Comparison of ENCODE assay signal across 10 cellular contexts in the genomic region with DNA sequence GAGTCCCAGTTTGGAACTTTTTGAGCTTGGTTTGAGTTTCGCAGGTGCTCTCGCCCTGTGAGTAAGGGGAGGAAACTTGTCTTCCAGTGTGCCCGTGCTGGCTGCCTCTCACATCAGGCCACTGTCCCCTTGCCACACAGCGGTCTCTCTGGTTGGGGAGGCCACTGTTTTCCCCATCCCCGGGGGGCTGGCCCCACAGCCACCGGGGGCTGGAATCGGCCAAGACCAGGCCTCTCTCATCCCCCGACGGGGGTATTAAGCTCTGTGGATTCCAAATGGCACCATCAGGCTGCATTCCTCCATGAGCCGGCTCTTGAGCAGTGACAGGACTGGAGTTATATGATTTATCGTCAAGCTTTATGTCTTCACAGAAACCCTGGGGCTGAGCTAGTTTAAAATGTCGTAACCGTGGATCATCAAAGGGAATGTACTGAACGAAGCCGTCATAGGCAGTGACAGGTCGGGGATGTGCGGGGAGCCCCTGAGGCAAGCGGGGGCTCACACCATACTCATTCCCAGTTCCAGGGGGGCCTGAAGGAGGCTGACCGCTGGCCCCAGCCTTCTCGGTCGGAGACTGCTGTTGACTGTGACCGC. TPM values are rescaled to one million over a fixed set of nuclear protein-coding genes. Genes with fewer than 3 reads are reported as not detected.
DNase-seq lines count a peak whose midpoint lies in the region; ATAC-seq, FAIRE-seq and TF ChIP-seq lines count a peak whose summit lies in the region.
"Had no signal": no experiment of that assay in that cellular context is flagged by ENCODE, and none has a peak within 500 bp of the region (broad histone marks: within the 10 kb centered on the region; RNA-seq: fewer than 3 reads in every experiment).

No MANE protein-coding gene starts in this region.

- no peak for TF ChIP-seq CTCF in CD4-positive, alpha-beta T cell (IDR thresholded peaks at IDR 0.05)
- TF ChIP-seq CTCF in esophagus muscularis mucosa (IDR thresholded peaks at IDR 0.05): no peak
- no peak for TF ChIP-seq CTCF in psoas muscle (IDR thresholded peaks at IDR 0.05)

- intact Hi-C loops in CD4-positive, alpha-beta T cell (cut with DNase I, micrococcal nuclease): loop anchor here (5.0 to 10.0 kb wide), 2 partner anchors 316 to 499 kb away; a partner anchor contains a TSS
- intact Hi-C loops in esophagus muscularis mucosa (cut with DNase I): no loop called here
- intact Hi-C loops in psoas muscle (cut with DNase I): no loop called here

- CTCF ChIA-PET in CD4-positive, alpha-beta T cell (lab: Charles Lee): interaction anchor here (0.5 kb wide), 1 partner anchor 288 kb away, joined by 3 read pairs; no protein-coding TSS in a partner anchor

- no peak for FAIRE-seq in RCC 7860 (lab: Jason Lieb, UNC)

- H3K36me3 Mint-ChIP-seq in CD4-positive, alpha-beta T cell (ENCODE audit: low read depth): peaks cover 4% of the 10 kb centered on the region
- no peaks in the 10 kb centered on the region for H3K36me3 Mint-ChIP-seq in T-helper 17 cell (ENCODE audit: low read depth)

- no peak for DNase-seq in CD4-positive, alpha-beta T cell
- no peak for DNase-seq in T-helper 17 cell
- DNase-seq in esophagus muscularis mucosa (ENCODE audit: extremely low spot score): no peak
- no peak for DNase-seq in psoas muscle
- no peak for DNase-seq in cerebellar nuclear complex (lab: John Stamatoyannopoulos, UW)
- no peak for DNase-seq in SHP77 treated with DMSO at 0.1 percent for 48 hours (lab: John Stamatoyannopoulos, UW)
- DNase-seq in activated effector memory CD4-positive, alpha-beta T cell treated with anti-CD3 and anti-CD28 coated beads, Interleukin-2, amount 50 U/mL, for 16 hours: no peak
- DNase-seq in RCC 7860 (ENCODE audit: low spot score): no peak
- DNase-seq: Caco-2, NCI-H226 had no signal

- peaks cover 0 to 23% (median 6%) of the 10 kb centered on the region in 4 donors for H3K36me3 ChIP-seq in esophagus muscularis mucosa
- no peaks in the 10 kb centered on the region for H3K36me3 ChIP-seq in psoas muscle (ENCODE audit: insufficient read depth in 1 of 2, low read depth in 1 of 2)

- H3K4me3 Mint-ChIP-seq in CD4-positive, alpha-beta T cell: peak overlapping the region; percentile 74
- peak overlapping the region; percentile 84 for H3K4me3 Mint-ChIP-seq in T-helper 17 cell

- ATAC-seq in CD4-positive, alpha-beta T cell (ENCODE audit: poor library complexity): no peak
- no peak for ATAC-seq in T-helper 17 cell
- no peak for ATAC-seq in psoas muscle

- 67% methylated on average over 22 of the region's 22 CpGs for WGBS in esophagus muscularis mucosa
- 77 to 78% (median 77%) methylated on average over 22 of the region's 22 CpGs for WGBS in psoas muscle, 3 donors

- H3K4me1 Mint-ChIP-seq in CD4-positive, alpha-beta T cell (ENCODE audit: low read depth): peaks cover 36% of the 10 kb centered on the region
- peaks cover 21% of the 10 kb centered on the region for H3K4me1 Mint-ChIP-seq in T-helper 17 cell

- no peak for TF ChIP-seq POLR2A in esophagus muscularis mucosa (IDR thresholded peaks at IDR 0.05; ENCODE audit: low read depth)

- H3K27ac Mint-ChIP-seq in CD4-positive, alpha-beta T cell: peak overlapping the region; percentile 79
- peak overlapping the region; percentile 49 for H3K27ac Mint-ChIP-seq in T-helper 17 cell

- peaks cover 85% of the 10 kb centered on the region for H3K27me3 Mint-ChIP-seq in CD4-positive, alpha-beta T cell
- peaks cover 50% of the 10 kb centered on the region for H3K27me3 Mint-ChIP-seq in T-helper 17 cell

- peaks cover 37 to 45% (median 42%) of the 10 kb centered on the region in 4 donors for H3K4me1 ChIP-seq in esophagus muscularis mucosa
- H3K4me1 ChIP-seq in psoas muscle: peaks cover 8% of the 10 kb centered on the region

- peaks cover 44% of the 10 kb centered on the region for H3K27me3 ChIP-seq in CD4-positive, alpha-beta T cell (ENCODE audit: control insufficient read depth, insufficient read depth, low read length)
- H3K27me3 ChIP-seq in esophagus muscularis mucosa: no peaks in the 10 kb centered on the region
- no peaks in the 10 kb centered on the region for H3K27me3 ChIP-seq in psoas muscle (ENCODE audit: insufficient read depth in 3 of 3, low read length in 2 of 3)

- H3K4me3 ChIP-seq in esophagus muscularis mucosa (no peak overlapping the region), psoas muscle (no peak overlapping the region)

- H3K9me3 ChIP-seq in CD4-positive, alpha-beta T cell (ENCODE audit: control insufficient read depth, low read length): no peaks in the 10 kb centered on the region
- no peaks in the 10 kb centered on the region for H3K9me3 ChIP-seq in T-helper 17 cell (ENCODE audit: control insufficient read depth, low read length, poor library complexity, severe bottlenecking)
- no peaks in the 10 kb centered on the region for H3K9me3 ChIP-seq in esophagus muscularis mucosa
- H3K9me3 ChIP-seq in psoas muscle: no peaks in the 10 kb centered on the region
- H3K9me3 ChIP-seq: Caco-2 had no signal

- no peak overlapping the region for H3K27ac ChIP-seq in CD4-positive, alpha-beta T cell (ENCODE audit: low read depth, low read length)
- H3K27ac ChIP-seq in esophagus muscularis mucosa (replicated peaks in 1 of 4) (peak overlapping the region; percentile 37 to 67 (median 56)), psoas muscle (peak overlapping the region; percentile 46)

- no peaks in the 10 kb centered on the region for H3K9me3 Mint-ChIP-seq in CD4-positive, alpha-beta T cell

- POLR2A ChIA-PET in CD4-positive, alpha-beta T cell (lab: Charles Lee): interaction anchor here (1.4 to 1.8 kb wide), 4 partner anchors 11 to 21 kb away, joined by 5 to 9 read pairs (median 6); no protein-coding TSS in a partner anchor

- no peak for TF ChIP-seq EP300 in esophagus muscularis mucosa (IDR thresholded peaks at IDR 0.05)

RNA-seq across cellular contexts. Expression of a gene that starts 30.8 kb away (rescaled TPM):
- total RNA-seq in CD4-positive, alpha-beta T cell: not detected
- total RNA-seq in T-helper 17 cell (under 1 TPM in 1 of 2 donors, not detected in 1; 0.23 TPM), esophagus muscularis mucosa (10 to 100 TPM; 33.6 to 65.2 (median 53.3) TPM), psoas muscle (10 to 100 TPM; 10.9 to 22.5 (median 14.7) TPM)
- polyA plus RNA-seq in psoas muscle: 1 to 10 TPM; 4.3 to 4.9 (median 4.7) TPM

Comparison
In these comparisons a context has a peak if more than half of its experiments do, and no peak if none do; other contexts are left out.
1. RNA of a gene that starts 30.8 kb away (total RNA-seq): 33.6 to 65.2 TPM in esophagus muscularis mucosa and 10.9 to 22.5 TPM in psoas muscle; 0.23 TPM in T-helper 17 cell and not detected in CD4-positive, alpha-beta T cell; every median in the first group is over 4 times any median in the second.
2. intact Hi-C loops: an anchor here in CD4-positive, alpha-beta T cell (5.0 to 10.0 kb wide); none called in esophagus muscularis mucosa and psoas muscle.